Comparison of ENCODE assay signal across 23 cellular contexts in genomic region chr14:105381446-105382342, GRCh38. TPM values are rescaled to one million over a fixed set of nuclear protein-coding genes. Genes with fewer than 3 reads are reported as not detected.
"Had no signal": no experiment of that assay in that cellular context is flagged by ENCODE, and none has a peak within 500 bp of the region (broad histone marks: within the 10 kb centered on the region; RNA-seq: fewer than 3 reads in every experiment).

No MANE protein-coding gene starts in this region.

- H2AFZ ChIP-seq: parathyroid adenoma had no signal

- H3K9ac ChIP-seq: parathyroid adenoma had no signal

- DNase-seq: cerebellar nuclear complex; dorsolateral prefrontal cortex; effector CD4-positive, alpha-beta T cell; endodermal cell; foreskin fibroblast; gastrocnemius medialis; head of caudate nucleus; kidney glomerular epithelial cell; left colon; left ventricle myocardium inferior; lower lobe of right lung; natural killer cell; stimulated activated CD4-positive, alpha-beta T cell treated with anti-CD3 and anti-CD28 coated beads, Interleukin-4, amount 100 ng/mL, for 4 hours; transverse colon had no signal

- H3K27ac ChIP-seq: dorsolateral prefrontal cortex, epithelial cell of prostate, gastrocnemius medialis, left ventricle myocardium inferior, lower lobe of right lung, neutrophil, parathyroid adenoma, skin epidermis, spleen, suprapubic skin, transverse colon, vagina had no signal

- H3K4me1 ChIP-seq: gastrocnemius medialis, left ventricle myocardium inferior, lower lobe of right lung, parathyroid adenoma, transverse colon, vagina had no signal

- H3K9me3 ChIP-seq: gastrocnemius medialis, left ventricle myocardium inferior, lower lobe of right lung, neutrophil, spleen, suprapubic skin, transverse colon, vagina had no signal

- H3K4me3 ChIP-seq: dorsolateral prefrontal cortex, gastrocnemius medialis, left ventricle myocardium inferior, lower lobe of right lung, skin epidermis, spleen, suprapubic skin, transverse colon, vagina had no signal

- ATAC-seq: esophagus mucosa; gastrocnemius medialis; left colon; lower lobe of right lung; natural killer cell; stimulated activated memory B cell treated with anti-CD40 and anti-IgM and Interleukin-4, amounts not matched to agents 10 μg/mL and 1 μg/mL and 100 μg/mL, for 72 hours had no signal

- H3K27me3 ChIP-seq: dorsolateral prefrontal cortex, gastrocnemius medialis, neutrophil, spleen, suprapubic skin, transverse colon, vagina had no signal

RNA-seq across cellular contexts. Expression of gene TEX22, which starts 16.6 kb away (rescaled TPM):
- total RNA-seq: gastrocnemius medialis, vagina had no signal
